Comparison of ENCODE assay signal across 21 cellular contexts in the genomic region with DNA sequence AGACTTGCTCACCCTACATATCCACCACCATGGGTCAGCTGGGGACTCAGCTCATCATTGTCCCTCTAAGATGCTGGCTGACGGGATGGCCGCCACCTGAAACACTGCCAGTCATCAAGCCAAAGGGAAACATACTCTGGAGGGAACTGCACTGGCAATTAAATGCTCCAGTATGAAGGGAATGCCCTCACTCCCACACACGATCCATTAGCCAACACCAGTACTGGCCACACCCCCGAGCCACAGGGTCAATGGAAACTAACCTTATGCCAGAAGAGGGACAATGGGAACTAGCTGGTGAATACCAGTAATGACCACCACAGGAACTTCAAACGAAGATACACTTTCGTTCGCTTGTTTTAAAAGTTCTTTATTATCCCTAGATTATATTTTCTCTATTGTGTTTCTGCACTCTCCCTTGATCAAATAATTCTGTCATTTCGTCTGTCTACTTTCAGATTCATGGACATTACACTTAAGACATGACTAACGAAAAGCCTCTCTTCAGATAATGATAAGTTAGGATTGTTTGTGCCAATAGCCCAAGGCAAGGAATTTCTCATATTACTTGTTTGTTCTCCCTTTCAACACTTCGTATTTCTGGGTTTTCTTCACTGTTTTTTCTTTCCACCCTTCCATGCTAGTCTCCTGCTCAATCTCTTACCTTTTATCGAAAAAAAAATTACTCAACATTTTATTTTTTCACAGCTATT. TPM values are rescaled to one million over a fixed set of nuclear protein-coding genes. Genes with fewer than 3 reads are reported as not detected.
DNase-seq lines count a peak whose midpoint lies in the region; ATAC-seq, FAIRE-seq and TF ChIP-seq lines count a peak whose summit lies in the region.
"Had no signal": no experiment of that assay in that cellular context is flagged by ENCODE, and none has a peak within 500 bp of the region (broad histone marks: within the 10 kb centered on the region; RNA-seq: fewer than 3 reads in every experiment).

No MANE protein-coding gene starts in this region.

- H3K9me3 ChIP-seq in Caco-2 (no peaks in the 10 kb centered on the region), K562 (replicated peaks; ENCODE audit: control insufficient read depth, insufficient read depth, low read depth, low read length) (peaks cover 3% of the 10 kb centered on the region; the same call in 1 of the 2 replicates)
- H3K9me3 ChIP-seq: body of pancreas had no signal

- peak overlapping the region; percentile 78 for H2AFZ ChIP-seq in K562 (ENCODE audit: low read depth, low read length)

- ATAC-seq in K562 (no peak), natural killer cell (no peak), HG03095 (IDR thresholded peaks at IDR 0.05; ENCODE audit: unreplicated experiment) (no peak)
- ATAC-seq: body of pancreas, left ventricle myocardium superior, SK-N-SH treated with all-trans-retinoic acid at 6 μM for 48 hours had no signal

- in situ Hi-C loops in K562 (cut with MboI) = no loop called here

- H3K9me1 ChIP-seq in K562 (ENCODE audit: control insufficient read depth, insufficient read depth, low read length) = no peaks in the 10 kb centered on the region

- TF ChIP-seq EP300 in K562 (IDR thresholded peaks at IDR 0.05; ENCODE audit: low read length) = no peak

- WGBS in K562 (ENCODE audit: insufficient coverage, low coverage, missing lambda C conversion rate) = 39% methylated on average over 11 of the region's 11 CpGs

- BruUV-seq in Caco-2 (replicated peaks; lab: Mats Ljungman, UMichigan) (no TSS peak), K562 (replicated peaks; lab: Mats Ljungman, UMichigan) (no TSS peak)

- TF ChIP-seq POLR2A in K562 (conservative IDR thresholded peaks at IDR 0.05) = no peak
- TF ChIP-seq POLR2A in GM12891 (IDR thresholded peaks at IDR 0.05; ENCODE audit: low read depth, low read length) = no peak

- no peaks in the 10 kb centered on the region for H3K27me3 ChIP-seq in Caco-2 (replicated peaks; ENCODE audit: control insufficient read depth, insufficient read depth, low read length)
- no peaks in the 10 kb centered on the region for H3K27me3 ChIP-seq in K562 (ENCODE audit: control insufficient read depth in 2 of 2, insufficient read depth in 2 of 2, low read length in 2 of 2)
- H3K27me3 ChIP-seq: body of pancreas had no signal

- H3K27me3 Mint-ChIP-seq in Caco-2 (ENCODE audit: insufficient read depth, unreplicated experiment) (no peaks in the 10 kb centered on the region), natural killer cell (ENCODE audit: low read depth in 2 of 2) (no peaks in the 10 kb centered on the region)

- no peak for FAIRE-seq in K562 (lab: Jason Lieb, UNC)
- no peak for FAIRE-seq in GM12891 (lab: Jason Lieb, UNC)
- FAIRE-seq: HTR-8/SVneo had no signal

- POLR2A ChIA-PET in Caco-2 (lab: Charles Lee) = no interaction called here
- POLR2A ChIA-PET in K562 (lab: Yijun Ruan, JAX) = no interaction called here

- H3K79me2 ChIP-seq in K562 (ENCODE audit: control insufficient read depth, insufficient read depth, low read length) = peaks cover 33% of the 10 kb centered on the region

- H4K20me1 ChIP-seq in K562 (replicated peaks; ENCODE audit: control insufficient read depth, insufficient read depth, low read length) = no peaks in the 10 kb centered on the region

- no peak overlapping the region for H3K4me2 ChIP-seq in K562 (ENCODE audit: insufficient read depth, low read length)
- H3K4me2 ChIP-seq: smooth muscle cell had no signal

- DNase-seq in Caco-2 (peak; percentile 48 to 52), NCI-H146 treated with DMSO at 0.1 percent for 48 hours (lab: John Stamatoyannopoulos, UW; ENCODE audit: unreplicated experiment) (peak; percentile 33), K562 (ENCODE audit: extremely low read depth in 1 of 4, low spot score in 3 of 4) (no peak), natural killer cell (no peak), GM12891 (ENCODE audit: insufficient read length, low spot score) (no peak), germinal center (ENCODE audit: low spot score) (no peak)
- no peak for DNase-seq in activated effector memory CD4-positive, alpha-beta T cell treated with anti-CD3 and anti-CD28 coated beads, Interleukin-2, amount 50 U/mL, for 16 hours
- DNase-seq: activated CD4-positive, alpha-beta T cell treated with anti-CD3 and anti-CD28 coated beads, Interleukin-2, amount 10 ng/mL, durations not matched to agents 7 days and 5 days; activated naive CD4-positive, alpha-beta T cell treated with anti-CD3 and anti-CD28 coated beads, Interleukin-2, amount 50 U/mL, for 16 hours; body of pancreas; DMS153; HCEC 1CT; left ventricle myocardium superior; NCI-H1930; NCI-H524 treated with DMSO at 0.1 percent for 48 hours; posterior cingulate gyrus had no signal

- H3K4me3 ChIP-seq in Caco-2 (ENCODE audit: low read depth, low read length) (no peak overlapping the region), K562 (no peak overlapping the region)
- H3K4me3 ChIP-seq: body of pancreas, smooth muscle cell had no signal

- H3K36me3 Mint-ChIP-seq in Caco-2 (ENCODE audit: insufficient read depth, unreplicated experiment) (peaks cover 11% of the 10 kb centered on the region), natural killer cell (no peaks in the 10 kb centered on the region)

- 0 out of 2 replicates have a peak, but pooled peaks cover 2% of the 10 kb centered on the region for H3K36me3 ChIP-seq in Caco-2 (ENCODE audit: control insufficient read depth, insufficient read depth, low read length)
- H3K36me3 ChIP-seq in K562 (ENCODE audit: control insufficient read depth, insufficient read depth, low read length) = peaks cover 16% of the 10 kb centered on the region

- no peak overlapping the region for H3K27ac ChIP-seq in K562 (ENCODE audit: extremely low read depth, low read depth, low read length)
- H3K27ac ChIP-seq: body of pancreas, epithelial cell of prostate had no signal

- H3K4me1 Mint-ChIP-seq in Caco-2 (ENCODE audit: low read depth, unreplicated experiment) (peaks cover 2% of the 10 kb centered on the region), natural killer cell (peaks cover 21% of the 10 kb centered on the region in 2 donors)

- H3K27ac Mint-ChIP-seq in Caco-2 (ENCODE audit: unreplicated experiment) (no peak overlapping the region), natural killer cell (no peak overlapping the region)

- CTCF ChIA-PET in Caco-2 (lab: Charles Lee) = interaction anchor here (0.5 kb wide), 1 partner anchor 230 kb away, joined by 3 read pairs; no protein-coding TSS in a partner anchor
- CTCF ChIA-PET in K562 (lab: Yijun Ruan, JAX; ENCODE audit: low intra/inter-chr PET ratio) = no interaction called here

- no peak overlapping the region for H3K9ac ChIP-seq in K562 (ENCODE audit: insufficient read depth in 1 of 2, low read depth in 2 of 2, low read length in 2 of 2)

- no peak for TF ChIP-seq CTCF in Caco-2 (IDR thresholded peaks at IDR 0.05; ENCODE audit: insufficient read depth in 1 of 2, low read depth in 1 of 2, low read length in 1 of 2, severe bottlenecking in 1 of 2, unreplicated experiment in 1 of 2)
- no peak for TF ChIP-seq CTCF in K562 (IDR thresholded peaks at IDR 0.05 in 2 of 3, conservative IDR thresholded peaks at IDR 0.05 in 1 of 3; ENCODE audit: insufficient read depth in 2 of 3, low read depth in 1 of 3, low read length in 3 of 3)
- TF ChIP-seq CTCF in natural killer cell (IDR thresholded peaks at IDR 0.05) = no peak

- intact Hi-C loops in Caco-2 (cut with micrococcal nuclease; ENCODE audit: unreplicated experiment) = no loop called here
- intact Hi-C loops in K562 (cut with micrococcal nuclease) = no loop called here
- intact Hi-C loops in natural killer cell (cut with micrococcal nuclease) = loop anchor here (2.0 kb wide), 1 partner anchor 61 kb away; the partner anchor contains the start of gene DPY19L3

- H3K4me1 ChIP-seq in Caco-2 (peaks cover under 1% of the 10 kb centered on the region; the same call in 1 of the 2 replicates), K562 (replicated peaks in 1 of 2; ENCODE audit: control insufficient read depth in 2 of 2, insufficient read depth in 2 of 2, low read length in 2 of 2) (peaks cover 0 to 11% of the 10 kb centered on the region in 2 experiments; a peak in 3 of 5 replicates)

- TF ChIP-seq RAD21 in K562 (CRISPR knock-in tag; conservative IDR thresholded peaks at IDR 0.05 in 1 of 2, IDR thresholded peaks at IDR 0.05 in 1 of 2) = no peak

- H3K9me3 Mint-ChIP-seq in Caco-2 (ENCODE audit: unreplicated experiment) = no peaks in the 10 kb centered on the region
- H3K9me3 Mint-ChIP-seq in natural killer cell = no peaks in the 10 kb centered on the region
- H3K9me3 Mint-ChIP-seq: activated CD4-positive, alpha-beta T cell treated with anti-CD3 and anti-CD28 coated beads, Interleukin-2, amount 10 ng/mL, durations not matched to agents 7 days and 5 days had no signal

- H3K4me3 Mint-ChIP-seq in Caco-2 (ENCODE audit: unreplicated experiment) (peak overlapping the region; percentile 22), natural killer cell (peak overlapping the region; percentile 29)

TF ChIP-seq in K562, 482 proteins besides CTCF, POLR2A, EP300 and RAD21 (continues in another document):
- TF ChIP-seq ETV6 (IDR thresholded peaks at IDR 0.05; ENCODE audit: borderline replicate concordance in 1 of 2, low read depth in 2 of 2, low read length in 1 of 2) = no peak
- no peak for TF ChIP-seq ETV6 (CRISPR knock-in tag; IDR thresholded peaks at IDR 0.05; ENCODE audit: borderline replicate concordance)

TF ChIP-seq in GM12891, 5 proteins besides CTCF, POLR2A, EP300 and RAD21:
- TF ChIP-seq TAF1 (IDR thresholded peaks at IDR 0.05; ENCODE audit: low read depth, low read length) = no peak
- no peak for TF ChIP-seq POU2F2 (IDR thresholded peaks at IDR 0.05; ENCODE audit: low read depth, low read length)

RNA-seq across cellular contexts. Expression of gene ZNF507, which starts 1.7 kb away (rescaled TPM):
- total RNA-seq in Caco-2 (2022) (26.6 and 27.4 TPM in 2 replicates), K562 (2014; rRNA removed) (7.8 and 9.2 TPM in 2 replicates), K562 (2014; rRNA removed; fragmentation: Illumina TruSeq; extraction: Trizol) (10.4 and 11.8 TPM in 2 replicates), K562 (2015; rRNA removed; fragmentation: Illumina TruSeq; extraction: Trizol) (9.5 and 10.1 TPM in 2 replicates), K562 (2021) (15.1 and 18.1 TPM in 2 replicates), natural killer cell (10 to 100 TPM; 27.9 to 34.6 (median 29.1) TPM)
- total RNA-seq in K562 (2011; cell fraction: chromatin; rRNA removed; ENCODE audit: low replicate concordance) = 20.4 and 74.7 TPM in 2 replicates
- 9.5 and 13.7 TPM in 2 replicates for total RNA-seq in K562 (2011; cell fraction: nucleolus; rRNA removed)
- total RNA-seq in K562 (2011; cell fraction: nucleoplasm; rRNA removed) = 27.4 and 35.9 TPM in 2 replicates
- polyA plus RNA-seq in K562 (2011; rRNA removed) (22.4 and 25.0 TPM in 2 replicates), K562 (2014; fragmentation: Illumina TruSeq; extraction: Trizol) (16.8 and 17.8 TPM in 2 replicates), K562 (2014; fragmentation: Nextera tagmentation; extraction: Ambion mirVana) (1 to 10 TPM; 2.9 to 3.2 TPM), K562 (2014; rRNA removed) (11.2 and 12.0 TPM in 2 replicates)
- 6.0 and 11.1 TPM in 2 replicates for polyA plus RNA-seq in K562 (2011; cell fraction: cytosol; rRNA removed)
- polyA plus RNA-seq in K562 (2011; cell fraction: nucleus; rRNA removed) = 17.7 and 20.0 TPM in 2 replicates
- 7.5 and 8.7 TPM in 2 replicates for polyA plus RNA-seq in K562 (2012)
- 45.8 and 57.4 TPM in 2 replicates for polyA minus RNA-seq in K562 (2011; rRNA and poly(A)+ RNA removed)
- polyA minus RNA-seq in K562 (2011; cell fraction: cytosol; rRNA and poly(A)+ RNA removed) = 12.8 and 13.5 TPM in 2 replicates
- 18.2 and 29.5 TPM in 2 replicates for polyA minus RNA-seq in K562 (2011; cell fraction: nucleus; rRNA and poly(A)+ RNA removed)
- polyA plus RNA-seq in GM12891 (2012; ENCODE audit: low read depth, missing spikeins) = 5.6 TPM

Comparison
In these comparisons a context has a peak if more than half of its experiments do, and no peak if none do; other contexts are left out.
1. DNase-seq: peak in Caco-2 (2 of 2) and NCI-H146 treated with DMSO at 0.1 percent for 48 hours (single experiment); none in K562 (0 of 4), natural killer cell (single experiment), GM12891 (single experiment), germinal center (single experiment) and activated effector memory CD4-positive, alpha-beta T cell treated with anti-CD3 and anti-CD28 coated beads, Interleukin-2, amount 50 U/mL, for 16 hours (single experiment).